Comparison of ENCODE assay signal across 15 cellular contexts in the genomic region with DNA sequence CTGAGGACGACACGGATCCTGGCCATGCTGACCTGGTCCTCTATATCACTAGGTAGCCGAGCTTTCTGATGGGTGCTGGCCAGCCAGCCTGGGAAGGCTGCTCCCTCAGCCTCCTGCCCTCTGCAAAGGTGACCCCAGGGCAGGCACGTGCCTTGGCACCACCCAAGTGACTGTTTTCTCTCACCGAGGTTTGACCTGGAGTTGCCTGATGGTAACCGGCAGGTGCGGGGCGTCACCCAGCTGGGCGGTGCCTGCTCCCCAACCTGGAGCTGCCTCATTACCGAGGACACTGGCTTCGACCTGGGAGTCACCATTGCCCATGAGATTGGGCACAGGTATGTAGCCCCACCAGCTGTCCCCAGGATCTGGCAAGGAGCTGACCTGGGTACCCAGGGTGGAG. TPM values are rescaled to one million over a fixed set of nuclear protein-coding genes. Genes with fewer than 3 reads are reported as not detected.
A peak's percentile ranks its signal among the peaks of the same experiment; 100 is the strongest.
DNase-seq lines count a peak whose midpoint lies in the region; ATAC-seq, FAIRE-seq and TF ChIP-seq lines count a peak whose summit lies in the region.
"Had no signal": no experiment of that assay in that cellular context is flagged by ENCODE, and none has a peak within 500 bp of the region (broad histone marks: within the 10 kb centered on the region; RNA-seq: fewer than 3 reads in every experiment).

No MANE protein-coding gene starts in this region.

- H3K79me1 ChIP-seq in mesenchymal stem cell (replicated peaks; ENCODE audit: low read length, poor library complexity, severe bottlenecking), result no peaks in the 10 kb centered on the region

- no peak overlapping the region for H2BK12ac ChIP-seq in mesenchymal stem cell (ENCODE audit: low read length in 2 of 2)

- H4K91ac ChIP-seq in mesenchymal stem cell (ENCODE audit: low read length), result no peak overlapping the region

- no peak overlapping the region for H2BK5ac ChIP-seq in mesenchymal stem cell (ENCODE audit: low read depth, low read length, poor library complexity, severe bottlenecking)

- H3K4me3 ChIP-seq in mesenchymal stem cell (ENCODE audit: insufficient read depth in 1 of 2, low read depth in 1 of 2, low read length in 2 of 2) (no peak overlapping the region), small intestine (ENCODE audit: low read depth in 1 of 2, low read length in 2 of 2) (no peak overlapping the region), breast epithelium (no peak overlapping the region), right lobe of liver (no peak overlapping the region)
- H3K4me3 ChIP-seq: HAP-1 had no signal

- peak overlapping the region; percentile 15 for H2BK15ac ChIP-seq in mesenchymal stem cell (ENCODE audit: low read depth, poor library complexity, severe bottlenecking)

- 89% methylated on average over 11 of the region's 11 CpGs for WGBS in mesenchymal stem cell
- 15 to 72% (median 27%) methylated on average over 11 of the region's 11 CpGs for WGBS in small intestine, 3 donors
- 80% methylated on average over 1 of the region's 11 CpGs for WGBS in right lobe of liver (ENCODE audit: insufficient coverage, low coverage, low lambda C conversion rate, missing lambda C conversion rate)

- H2BK120ac ChIP-seq in mesenchymal stem cell (ENCODE audit: low read depth, low read length), result no peak overlapping the region

- no peak for TF ChIP-seq CTCF in breast epithelium (IDR thresholded peaks at IDR 0.05)
- TF ChIP-seq CTCF in right lobe of liver (IDR thresholded peaks at IDR 0.05), result no peak

- no peak overlapping the region for H3K4me2 ChIP-seq in mesenchymal stem cell (ENCODE audit: low read length, poor library complexity, severe bottlenecking)

- H3K9ac ChIP-seq in mesenchymal stem cell (ENCODE audit: low read length), result no peak overlapping the region

- ATAC-seq in right lobe of liver, result no peak
- ATAC-seq: CD8-positive, alpha-beta T cell had no signal

- peaks cover 18% of the 10 kb centered on the region for H3K4me1 ChIP-seq in mesenchymal stem cell (ENCODE audit: control insufficient read depth, insufficient read depth, low read depth, low read length)
- H3K4me1 ChIP-seq in small intestine (ENCODE audit: control insufficient read depth in 2 of 2, insufficient read depth in 1 of 2, low read depth in 1 of 2, low read length in 1 of 2), result peaks cover 0 to 4% of the 10 kb centered on the region in 2 donors
- no peaks in the 10 kb centered on the region for H3K4me1 ChIP-seq in breast epithelium
- peaks cover 0 to 7% (median 0%) of the 10 kb centered on the region in 4 donors for H3K4me1 ChIP-seq in right lobe of liver
- H3K4me1 ChIP-seq: HAP-1 had no signal

- H3K14ac ChIP-seq in mesenchymal stem cell (ENCODE audit: low read length in 2 of 2), result no peak overlapping the region

- no peak overlapping the region for H3K4ac ChIP-seq in mesenchymal stem cell (ENCODE audit: low read depth in 1 of 2, low read length in 2 of 2)

- H3K27ac ChIP-seq in mesenchymal stem cell (ENCODE audit: low read length, poor library complexity, severe bottlenecking) (no peak overlapping the region), small intestine (ENCODE audit: low read depth in 1 of 2, low read length in 1 of 2) (no peak overlapping the region), breast epithelium (no peak overlapping the region), right lobe of liver (no peak overlapping the region)

- no peak overlapping the region for H2AK5ac ChIP-seq in mesenchymal stem cell (ENCODE audit: low read length, severe bottlenecking)

- H3K36me3 ChIP-seq in mesenchymal stem cell (ENCODE audit: control insufficient read depth in 1 of 2, insufficient read depth in 2 of 2, low read depth in 1 of 2, low read length in 2 of 2), result no peaks in the 10 kb centered on the region
- no peaks in the 10 kb centered on the region for H3K36me3 ChIP-seq in small intestine (ENCODE audit: control insufficient read depth in 2 of 2, insufficient read depth in 2 of 2, low read length in 2 of 2)
- H3K36me3 ChIP-seq in breast epithelium, result no peaks in the 10 kb centered on the region
- no peaks in the 10 kb centered on the region for H3K36me3 ChIP-seq in right lobe of liver
- H3K36me3 ChIP-seq: HAP-1 had no signal

- intact Hi-C loops in breast epithelium (cut with DNase I; ENCODE audit: low total_unique reads) (loop anchor here (10.0 kb wide), 1 partner anchor 259 kb away; no protein-coding TSS in a partner anchor), right lobe of liver (cut with DNase I) (no loop called here)

- DNase-seq in RPMI8226, result peak; percentile 70
- DNase-seq in mesenchymal stem cell, result no peak
- DNase-seq in small intestine, result peak; percentile 47
- no peak for DNase-seq in breast epithelium (ENCODE audit: low spot score in 2 of 2)
- DNase-seq in right lobe of liver, result no peak
- no peak for DNase-seq in GM12891 (ENCODE audit: insufficient read length, low spot score)
- DNase-seq: CD8-positive, alpha-beta T cell; COR-L47; DND-41; GDM1 had no signal

- H2AFZ ChIP-seq in mesenchymal stem cell (ENCODE audit: low read depth, low read length), result no peak overlapping the region

- no peak overlapping the region for H3K23ac ChIP-seq in mesenchymal stem cell (ENCODE audit: low read length in 2 of 2)

- H3K9me3 ChIP-seq in mesenchymal stem cell (ENCODE audit: control insufficient read depth, low read length) (no peaks in the 10 kb centered on the region), small intestine (ENCODE audit: control insufficient read depth, low read depth) (no peaks in the 10 kb centered on the region), breast epithelium (no peaks in the 10 kb centered on the region), right lobe of liver (no peaks in the 10 kb centered on the region)
- H3K9me3 ChIP-seq: HAP-1 had no signal

- no peak overlapping the region for H4K8ac ChIP-seq in mesenchymal stem cell (ENCODE audit: low read length)

- no peak for FAIRE-seq in small intestine (lab: Jason Lieb, UNC)
- no peak for FAIRE-seq in GM12891 (lab: Jason Lieb, UNC)
- FAIRE-seq: GM19239, H1, HTR-8/SVneo had no signal

- peaks cover 14 to 33% of the 10 kb centered on the region in 2 experiments for H3K27me3 ChIP-seq in mesenchymal stem cell (ENCODE audit: control insufficient read depth in 1 of 2, insufficient read depth in 1 of 2, low read length in 2 of 2)
- H3K27me3 ChIP-seq in small intestine (ENCODE audit: control insufficient read depth in 2 of 2, insufficient read depth in 2 of 2, low read length in 2 of 2), result peaks cover 2 to 4% of the 10 kb centered on the region in 2 donors
- H3K27me3 ChIP-seq in breast epithelium, result no peaks in the 10 kb centered on the region
- no peaks in the 10 kb centered on the region for H3K27me3 ChIP-seq in right lobe of liver

- H3K18ac ChIP-seq in mesenchymal stem cell (ENCODE audit: low read depth in 1 of 2, low read length in 2 of 2), result no peak overlapping the region

- TF ChIP-seq POLR2A in breast epithelium (IDR thresholded peaks at IDR 0.05), result no peak
- no peak for TF ChIP-seq POLR2A in right lobe of liver (IDR thresholded peaks at IDR 0.05)
- no peak for TF ChIP-seq POLR2A in GM12891 (IDR thresholded peaks at IDR 0.05; ENCODE audit: low read depth, low read length)

TF ChIP-seq in GM12891, 5 proteins besides CTCF, POLR2A, EP300 and RAD21:
- TF ChIP-seq SPI1 (IDR thresholded peaks at IDR 0.05; ENCODE audit: low read depth, low read length) (no peak), PAX5 (IDR thresholded peaks at IDR 0.05; ENCODE audit: insufficient read depth, low read length, severe bottlenecking) (no peak), POU2F2 (IDR thresholded peaks at IDR 0.05; ENCODE audit: low read depth, low read length) (no peak), TAF1 (IDR thresholded peaks at IDR 0.05; ENCODE audit: low read depth, low read length) (no peak), POLR2AphosphoS5 (IDR thresholded peaks at IDR 0.05; ENCODE audit: low read depth, low read length) (no peak)

RNA-seq across cellular contexts. Expression of a gene that starts 3.8 kb away (rescaled TPM):
- 4.5 TPM for polyA plus RNA-seq in mesenchymal stem cell (2013, experiment 1 of 2)
- polyA plus RNA-seq in mesenchymal stem cell (2013, experiment 2 of 2), result 3.9 TPM
- 10 to 100 TPM in 1 of 3 donors, 1 to 10 TPM in 2; 2.4 to 16.8 (median 6.5) TPM for polyA plus RNA-seq in small intestine
- total RNA-seq in breast epithelium (1 to 10 TPM in 1 of 3 donors, under 1 TPM in 2; 0.88 to 2.9 (median 0.96) TPM), right lobe of liver (10 to 100 TPM in 3 of 6 experiments, 1 to 10 TPM in 3; 8.1 to 27.7 (median 11.3) TPM)
- 3.4 TPM for polyA plus RNA-seq in GM12891 (2012; ENCODE audit: low read depth, missing spikeins)
- polyA plus RNA-seq: CD14-positive monocyte had no signal

RNA-seq across cellular contexts. Expression of a gene that starts 8.2 kb away (rescaled TPM):
- 21.3 TPM for polyA plus RNA-seq in mesenchymal stem cell (2013, experiment 1 of 2)
- polyA plus RNA-seq in mesenchymal stem cell (2013, experiment 2 of 2), result 21.1 TPM
- 10 to 100 TPM; 18.9 to 22.9 (median 20.1) TPM for polyA plus RNA-seq in small intestine
- total RNA-seq in breast epithelium (10 to 100 TPM; 14.2 to 20.5 (median 18.7) TPM), right lobe of liver (10 to 100 TPM in 5 of 6 experiments, 1 to 10 TPM in 1; 9.5 to 19.9 (median 12.0) TPM)
- 25.6 TPM for polyA plus RNA-seq in GM12891 (2012; ENCODE audit: low read depth, missing spikeins)

RNA-seq across cellular contexts. Expression of a gene that starts 33.8 kb away (rescaled TPM):
- polyA plus RNA-seq in mesenchymal stem cell (2013, experiment 1 of 2), result 6.9 TPM
- 6.9 TPM for polyA plus RNA-seq in mesenchymal stem cell (2013, experiment 2 of 2)
- polyA plus RNA-seq in small intestine, result 10 to 100 TPM; 27.0 to 30.8 (median 28.2) TPM
- 10 to 100 TPM in 2 of 3 donors, 1 to 10 TPM in 1; 5.0 to 19.5 (median 13.4) TPM for total RNA-seq in breast epithelium
- 10 to 100 TPM; 23.5 to 39.8 (median 32.9) TPM for total RNA-seq in right lobe of liver
- polyA plus RNA-seq in GM12891 (2012; ENCODE audit: low read depth, missing spikeins), result 1.3 TPM

RNA-seq across cellular contexts. Expression of a gene that starts 49.8 kb away (rescaled TPM):
- 0.99 TPM for polyA plus RNA-seq in mesenchymal stem cell (2013, experiment 1 of 2)
- polyA plus RNA-seq in mesenchymal stem cell (2013, experiment 2 of 2), result 0.55 TPM
- polyA plus RNA-seq in small intestine, result 1 to 10 TPM in 2 of 3 donors, under 1 TPM in 1; 0.79 to 8.1 (median 3.5) TPM
- 1 to 10 TPM in 1 of 3 donors, under 1 TPM in 2; 0.59 to 3.9 (median 0.96) TPM for total RNA-seq in breast epithelium
- total RNA-seq in right lobe of liver, result 1 to 10 TPM in 2 of 6 experiments, under 1 TPM in 3, not detected in 1; 0.43 to 2.6 (median 0.81) TPM
- polyA plus RNA-seq in GM12891 (2012; ENCODE audit: low read depth, missing spikeins), result 0.45 TPM
- total RNA-seq: H1 had no signal
- polyA plus RNA-seq: CD14-positive monocyte had no signal

RNA-seq across cellular contexts. Expression of a gene that starts 50.2 kb away (rescaled TPM):
- 275 TPM for polyA plus RNA-seq in mesenchymal stem cell (2013, experiment 1 of 2)
- polyA plus RNA-seq in mesenchymal stem cell (2013, experiment 2 of 2), result 281 TPM
- polyA plus RNA-seq in small intestine, result 100 to 1,000 TPM in 2 of 3 donors, 10 to 100 TPM in 1; 84.1 to 285 (median 115) TPM
- total RNA-seq in breast epithelium (100 to 1,000 TPM; 109 to 164 (median 133) TPM), right lobe of liver (100 to 1,000 TPM; 181 to 243 (median 213) TPM)
- 64.3 TPM for polyA plus RNA-seq in GM12891 (2012; ENCODE audit: low read depth, missing spikeins)

Comparison
In these comparisons a context has a peak if more than half of its experiments do, and no peak if none do; other contexts are left out.
1. DNase-seq: peak in RPMI8226 (single experiment) and small intestine (single experiment); none in mesenchymal stem cell (single experiment), breast epithelium (0 of 2), right lobe of liver (0 of 3) and GM12891 (single experiment).